ENCODE assay signal across 8 cellular contexts in genomic region chr2:149166958-149167810, GRCh38.
DNase-seq lines count a peak whose midpoint lies in the region; ATAC-seq, FAIRE-seq and TF ChIP-seq lines count a peak whose summit lies in the region.

No MANE protein-coding gene starts in this region.

- TF ChIP-seq POLR2A in NB4 (IDR thresholded peaks at IDR 0.05; ENCODE audit: extremely low read depth, insufficient read length): no peak
- TF ChIP-seq POLR2A in HepG2 (IDR thresholded peaks at IDR 0.05; ENCODE audit: insufficient read depth in 1 of 2, low read depth in 2 of 2, low read length in 2 of 2): no peak

- H3K27me3 ChIP-seq in mammary epithelial cell (ENCODE audit: insufficient read depth, low read length) (no peaks in the 10 kb centered on the region), HepG2 (ENCODE audit: control insufficient read depth in 1 of 2, insufficient read depth in 2 of 2, low read length in 2 of 2) (no peaks in the 10 kb centered on the region)

- no peak for TF ChIP-seq CTCF in NB4 (IDR thresholded peaks at IDR 0.05; ENCODE audit: low read depth, low read length)
- TF ChIP-seq CTCF in mammary epithelial cell (conservative IDR thresholded peaks at IDR 0.05 in 1 of 2, IDR thresholded peaks at IDR 0.05 in 1 of 2; ENCODE audit: extremely low read depth in 1 of 2, insufficient read depth in 1 of 2, low read depth in 1 of 2, low read length in 2 of 2): no peak
- no peak for TF ChIP-seq CTCF in HepG2 (CRISPR knock-in tag; IDR thresholded peaks at IDR 0.05)

- intact Hi-C loops in mammary epithelial cell (cut with micrococcal nuclease) (no loop called here), HepG2 (cut with micrococcal nuclease; ENCODE audit: unreplicated experiment) (no loop called here)

- H3K36me3 ChIP-seq in mammary epithelial cell (ENCODE audit: insufficient read depth, low read length) (no peaks in the 10 kb centered on the region), HepG2 (replicated peaks in 1 of 2; ENCODE audit: control insufficient read depth in 1 of 2, insufficient read depth in 2 of 2, low read length in 2 of 2) (no peaks in the 10 kb centered on the region)

- 54% methylated on average over 5 of the region's 5 CpGs for WGBS in mammary epithelial cell (ENCODE audit: low coverage, missing lambda C conversion rate)
- WGBS in HepG2 (ENCODE audit: low lambda C conversion rate): 11% methylated on average over 5 of the region's 5 CpGs

- H3K4me2 ChIP-seq in mammary epithelial cell (ENCODE audit: insufficient read depth, low read depth, low read length): no peak overlapping the region
- H3K4me2 ChIP-seq in HepG2 (ENCODE audit: low read depth, low read length): no peak overlapping the region

- peaks cover 43% of the 10 kb centered on the region for H3K4me1 ChIP-seq in mammary epithelial cell (ENCODE audit: insufficient read depth, low read length)
- no peaks in the 10 kb centered on the region for H3K4me1 ChIP-seq in HepG2 (ENCODE audit: insufficient read depth, low read length)

- H2AFZ ChIP-seq in mammary epithelial cell (ENCODE audit: low read depth, low read length): no peak overlapping the region
- H2AFZ ChIP-seq in HepG2 (ENCODE audit: low read length): no peak overlapping the region

- ATAC-seq in GM21447 (IDR thresholded peaks at IDR 0.05; ENCODE audit: unreplicated experiment) (peak; percentile 79), HepG2 (no peak)

- H3K79me2 ChIP-seq in mammary epithelial cell (ENCODE audit: insufficient read depth, low read length) (no peaks in the 10 kb centered on the region), HepG2 (ENCODE audit: insufficient read depth, low read length) (no peaks in the 10 kb centered on the region)

- H4K20me1 ChIP-seq in mammary epithelial cell (ENCODE audit: insufficient read depth, low read length): no peaks in the 10 kb centered on the region
- H4K20me1 ChIP-seq in HepG2 (ENCODE audit: insufficient read depth, low read length): no peaks in the 10 kb centered on the region

- TF ChIP-seq RAD21 in HepG2 (CRISPR knock-in tag; IDR thresholded peaks at IDR 0.05): no peak

- H3K27ac ChIP-seq in mammary epithelial cell (ENCODE audit: insufficient read depth, low read depth, low read length): no peak overlapping the region
- no peak overlapping the region for H3K27ac ChIP-seq in HepG2 (ENCODE audit: extremely low read length, insufficient read depth, low read length)

- in situ Hi-C loops in mammary epithelial cell (cut with MboI; ENCODE audit: low sequenced_read_pairs in 2 of 2): no loop called here
- in situ Hi-C loops in HepG2 (cut with HindIII; ENCODE audit: extremely low pct_ligation_motif_present, low pct_unique_long_range_greater_than_20kb): no loop called here

- H3K9me3 ChIP-seq in mammary epithelial cell (replicated peaks; ENCODE audit: insufficient read depth, low read length) (no peaks in the 10 kb centered on the region), HepG2 (ENCODE audit: low read length) (no peaks in the 10 kb centered on the region)

- POLR2A ChIA-PET in HepG2 (lab: Yijun Ruan, JAX): no interaction called here

- BruUV-seq in mammary epithelial cell (replicated peaks; lab: Mats Ljungman, UMichigan) (no TSS peak), HepG2 (replicated peaks; lab: Mats Ljungman, UMichigan) (no TSS peak)

- FAIRE-seq in HepG2 (lab: Jason Lieb, UNC): no peak

- TF ChIP-seq EP300 in HepG2 (IDR thresholded peaks at IDR 0.05; ENCODE audit: low read depth in 2 of 2, low read length in 2 of 2): no peak
- TF ChIP-seq EP300 in HepG2 (CRISPR knock-in tag; IDR thresholded peaks at IDR 0.05; ENCODE audit: borderline replicate concordance): no peak

- H3K9ac ChIP-seq in mammary epithelial cell (ENCODE audit: insufficient read depth, low read length): no peak overlapping the region
- no peak overlapping the region for H3K9ac ChIP-seq in HepG2 (ENCODE audit: insufficient read depth, low read depth, low read length)

- CTCF ChIA-PET in mammary epithelial cell (lab: Charles Lee; ENCODE audit: low non-redundant PET): no interaction called here
- CTCF ChIA-PET in HepG2 (lab: Yijun Ruan, JAX; ENCODE audit: low intra/inter-chr PET ratio, low total read pairs): no interaction called here

- DNase-seq in A172 (ENCODE audit: low spot score) (peak; percentile 79), NB4 (ENCODE audit: low read depth) (peak; percentile 99), mammary epithelial cell (peak; percentile 58), HepG2 (ENCODE audit: low spot score) (no peak), NCI-H1417 treated with DMSO at 0.1 percent for 48 hours (lab: John Stamatoyannopoulos, UW) (no peak), middle frontal gyrus (ENCODE audit: extremely low spot score, low spot score) (no peak), NCI-H524 treated with DMSO at 0.1 percent for 48 hours (lab: John Stamatoyannopoulos, UW) (no peak)

- dilution Hi-C loops in mammary epithelial cell (cut with HindIII; ENCODE audit: low sequenced_read_pairs): no loop called here

- H3K4me3 ChIP-seq in NB4 (ENCODE audit: low read depth, low read length): peak overlapping the region; percentile 11
- no peak overlapping the region for H3K4me3 ChIP-seq in mammary epithelial cell (replicated peaks in 1 of 3; ENCODE audit: insufficient read depth in 1 of 3, low read depth in 2 of 3, low read length in 3 of 3)
- H3K4me3 ChIP-seq in HepG2 (replicated peaks in 1 of 3; ENCODE audit: insufficient read depth in 1 of 3, low read depth in 2 of 3, low read length in 3 of 3): no peak overlapping the region

TF ChIP-seq in HepG2, 621 proteins besides CTCF, POLR2A, EP300 and RAD21:
- TF ChIP-seq HMGA1 (CRISPR knock-in tag; conservative IDR thresholded peaks at IDR 0.05): no peak
- TF ChIP-seq, protein P1, sequence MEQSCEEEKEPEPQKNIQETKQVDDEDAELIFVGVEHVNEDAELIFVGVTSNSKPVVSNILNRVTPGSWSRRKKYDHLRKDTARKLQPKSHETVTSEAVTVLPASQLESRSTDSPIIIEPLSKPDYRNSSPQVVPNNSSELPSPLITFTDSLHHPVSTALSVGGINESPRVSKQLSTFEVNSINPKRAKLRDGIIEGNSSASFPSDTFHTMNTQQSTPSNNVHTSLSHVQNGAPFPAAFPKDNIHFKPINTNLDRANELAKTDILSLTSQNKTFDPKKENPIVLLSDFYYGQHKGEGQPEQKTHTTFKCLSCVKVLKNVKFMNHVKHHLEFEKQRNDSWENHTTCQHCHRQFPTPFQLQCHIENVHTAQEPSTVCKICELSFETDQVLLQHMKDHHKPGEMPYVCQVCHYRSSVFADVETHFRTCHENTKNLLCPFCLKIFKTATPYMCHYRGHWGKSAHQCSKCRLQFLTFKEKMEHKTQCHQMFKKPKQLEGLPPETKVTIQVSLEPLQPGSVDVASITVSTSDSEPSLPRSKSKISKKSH (CRISPR knock-in tag; IDR thresholded peaks at IDR 0.05; ENCODE audit: borderline replicate concordance): no peak
- TF ChIP-seq SALL1 (CRISPR knock-in tag; IDR thresholded peaks at IDR 0.05): no peak
- TF ChIP-seq ZNF329 (CRISPR knock-in tag; IDR thresholded peaks at IDR 0.05; ENCODE audit: low read depth): no peak
- TF ChIP-seq YEATS4 (CRISPR knock-in tag; IDR thresholded peaks at IDR 0.05; ENCODE audit: borderline replicate concordance): no peak
- no peak for TF ChIP-seq XRCC5 (optimal IDR thresholded peaks at IDR 0.05; ENCODE audit: low read length)
- TF ChIP-seq ZMYM2 (CRISPR knock-in tag; IDR thresholded peaks at IDR 0.05): no peak
- no peak for TF ChIP-seq ZNF749 (CRISPR knock-in tag; IDR thresholded peaks at IDR 0.05; ENCODE audit: borderline replicate concordance)
- TF ChIP-seq ZNF552 (CRISPR knock-in tag; IDR thresholded peaks at IDR 0.05; ENCODE audit: borderline replicate concordance): no peak
- no peak for TF ChIP-seq NFE2 (CRISPR knock-in tag; IDR thresholded peaks at IDR 0.05)
- no peak for TF ChIP-seq ONECUT2 (CRISPR knock-in tag; IDR thresholded peaks at IDR 0.05)
- TF ChIP-seq SETDB1 (CRISPR knock-in tag; IDR thresholded peaks at IDR 0.05; ENCODE audit: borderline replicate concordance): no peak
- no peak for TF ChIP-seq ZNF644 (CRISPR knock-in tag; IDR thresholded peaks at IDR 0.05; ENCODE audit: low read depth)
- TF ChIP-seq EEA1 (CRISPR knock-in tag; IDR thresholded peaks at IDR 0.05; ENCODE audit: borderline replicate concordance): no peak
- no peak for TF ChIP-seq MTA1 (CRISPR knock-in tag; IDR thresholded peaks at IDR 0.05; ENCODE audit: borderline replicate concordance)
- no peak for TF ChIP-seq ZFP36L1 (CRISPR knock-in tag; IDR thresholded peaks at IDR 0.05)
- TF ChIP-seq ZC3H13 (CRISPR knock-in tag; IDR thresholded peaks at IDR 0.05): no peak
- no peak for TF ChIP-seq TP53 (CRISPR knock-in tag; conservative IDR thresholded peaks at IDR 0.05)
- TF ChIP-seq SIX1 (CRISPR knock-in tag; IDR thresholded peaks at IDR 0.05; ENCODE audit: borderline replicate concordance): no peak
- TF ChIP-seq, protein P2, sequence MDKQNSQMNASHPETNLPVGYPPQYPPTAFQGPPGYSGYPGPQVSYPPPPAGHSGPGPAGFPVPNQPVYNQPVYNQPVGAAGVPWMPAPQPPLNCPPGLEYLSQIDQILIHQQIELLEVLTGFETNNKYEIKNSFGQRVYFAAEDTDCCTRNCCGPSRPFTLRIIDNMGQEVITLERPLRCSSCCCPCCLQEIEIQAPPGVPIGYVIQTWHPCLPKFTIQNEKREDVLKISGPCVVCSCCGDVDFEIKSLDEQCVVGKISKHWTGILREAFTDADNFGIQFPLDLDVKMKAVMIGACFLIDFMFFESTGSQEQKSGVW (CRISPR knock-in tag; IDR thresholded peaks at IDR 0.05; ENCODE audit: borderline replicate concordance): no peak

Comparison
In these comparisons a context has a peak if more than half of its experiments do, and no peak if none do; other contexts are left out.
1. DNase-seq: peak in A172 (single experiment), NB4 (single experiment) and mammary epithelial cell (single experiment); none in HepG2 (single experiment), NCI-H1417 treated with DMSO at 0.1 percent for 48 hours (single experiment), middle frontal gyrus (single experiment) and NCI-H524 treated with DMSO at 0.1 percent for 48 hours (single experiment).